12 cellular contexts compared by ENCODE assay signal in the genomic region with DNA sequence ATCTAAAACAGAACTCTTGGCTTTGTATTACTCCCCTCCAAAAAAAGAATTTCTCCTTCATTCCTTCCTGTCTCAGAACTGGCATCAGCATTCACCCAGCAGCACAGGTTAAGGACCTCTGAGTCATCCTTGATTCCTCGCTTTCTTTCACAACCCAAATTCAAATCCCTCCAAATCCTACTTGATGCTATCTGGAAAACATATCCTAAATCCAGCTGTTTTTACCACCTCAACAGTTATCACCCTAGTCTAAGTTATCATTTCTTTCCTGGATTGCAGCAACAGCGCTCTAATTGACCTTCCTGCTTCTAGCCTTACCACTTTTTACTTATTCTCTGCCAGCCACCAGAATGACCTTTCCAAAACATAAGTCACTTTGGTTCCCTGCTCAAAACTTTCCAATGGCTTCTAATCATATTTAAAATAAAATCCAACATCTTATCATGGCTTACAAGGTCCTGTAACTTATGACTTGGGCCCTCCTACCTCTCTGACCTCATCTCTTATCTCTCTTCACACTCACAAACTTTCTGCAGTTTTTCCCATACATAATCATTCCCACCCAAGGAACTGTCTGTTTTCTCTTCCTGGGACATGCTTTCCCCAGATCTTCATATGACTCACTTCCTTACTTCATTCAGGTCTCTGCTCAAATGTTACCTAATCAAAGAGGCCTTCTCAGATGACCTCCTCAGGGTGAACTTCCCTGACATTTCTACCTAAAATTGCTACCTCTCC.
A peak's percentile ranks its signal among the peaks of the same experiment; 100 is the strongest.
DNase-seq lines count a peak whose midpoint lies in the region; ATAC-seq and TF ChIP-seq lines count a peak whose summit lies in the region.
"Had no signal": no experiment of that assay in that cellular context is flagged by ENCODE, and none has a peak within 500 bp of the region (broad histone marks: within the 10 kb centered on the region; RNA-seq: fewer than 3 reads in every experiment).

No MANE protein-coding gene starts in this region.

- no peak for TF ChIP-seq RAD21 in SK-N-SH (IDR thresholded peaks at IDR 0.05; ENCODE audit: low read length)

- peak; percentile 42 for ATAC-seq in esophagus mucosa
- no peak for ATAC-seq in activated CD4-positive, CD25-positive, alpha-beta regulatory T cell treated with anti-CD3 and anti-CD28 coated beads, Interleukin-2, amount 50 U/mL, for 24 hours
- ATAC-seq in HG03520 (IDR thresholded peaks at IDR 0.05; ENCODE audit: unreplicated experiment): no peak
- no peak for ATAC-seq in HG03439 (IDR thresholded peaks at IDR 0.05; ENCODE audit: unreplicated experiment)

- TF ChIP-seq EP300 in SK-N-SH (IDR thresholded peaks at IDR 0.05; ENCODE audit: borderline replicate concordance in 1 of 2, low read depth in 1 of 2, low read length in 1 of 2): peak in 1 of 2 experiments; percentile 35; a peak in 1 of 4 replicates

- H3K9me3 ChIP-seq in SK-N-SH: no peaks in the 10 kb centered on the region

- H3K79me2 ChIP-seq in SK-N-SH (ENCODE audit: insufficient read depth): peaks cover 3% of the 10 kb centered on the region; the same call in 1 of the 2 replicates

- WGBS in SK-N-SH (ENCODE audit: low lambda C conversion rate): 82% methylated on average over 2 of the region's 2 CpGs

- no peak overlapping the region for H3K9ac ChIP-seq in SK-N-SH

- H3K9me2 ChIP-seq in SK-N-SH: no peaks in the 10 kb centered on the region

- POLR2A ChIA-PET in SK-N-SH (lab: Yijun Ruan, JAX): no interaction called here

- DNase-seq in SKM-1 (lab: John Stamatoyannopoulos, UW; ENCODE audit: unreplicated experiment) (peak; percentile 29), SKM-1 treated with dmso at 0.1 percent for 144 hours (lab: John Stamatoyannopoulos, UW; ENCODE audit: unreplicated experiment) (no peak), SK-N-SH (no peak), skeletal muscle cell (ENCODE audit: low read depth) (peak; percentile 15)
- DNase-seq: GDM1, NCI-H1694, occipital lobe, T-helper 2 cell had no signal

- CTCF ChIA-PET in SK-N-SH (lab: Yijun Ruan, JAX): no interaction called here

- H3K27me3 ChIP-seq in SK-N-SH (ENCODE audit: insufficient read depth): no peaks in the 10 kb centered on the region

- H2AFZ ChIP-seq in SK-N-SH (ENCODE audit: low read depth): no peak overlapping the region

- peaks cover 0 to 11% of the 10 kb centered on the region in 2 experiments; a peak in 1 of 4 replicates for H3K4me1 ChIP-seq in SK-N-SH (ENCODE audit: control insufficient read depth in 1 of 2, insufficient read depth in 2 of 2, low read depth in 1 of 2, low read length in 1 of 2)

- H3K4me3 ChIP-seq in SK-N-SH (ENCODE audit: low read depth in 2 of 2, low read length in 1 of 2) (no peak overlapping the region), skeletal muscle cell (ENCODE audit: low read depth, low read length) (no peak overlapping the region)

- TF ChIP-seq CTCF in SK-N-SH (IDR thresholded peaks at IDR 0.05): no peak

- 0 out of 2 replicates have a peak overlapping the region, but pooled peaks have one; percentile 16 for H3K4me2 ChIP-seq in SK-N-SH

- no peaks in the 10 kb centered on the region for H4K20me1 ChIP-seq in SK-N-SH (ENCODE audit: insufficient read depth)

- peak overlapping the region in 1 of 2 experiments; percentile 72; a peak in 2 of 4 replicates for H3K27ac ChIP-seq in SK-N-SH (ENCODE audit: low read depth in 2 of 2, low read length in 1 of 2)

- H3K36me3 ChIP-seq in SK-N-SH (replicated peaks in 1 of 2; ENCODE audit: control insufficient read depth in 1 of 2, insufficient read depth in 2 of 2, low read length in 1 of 2): no peaks in the 10 kb centered on the region

- peaks cover 12% of the 10 kb centered on the region for H3F3A ChIP-seq in SK-N-SH (replicated peaks; ENCODE audit: insufficient read depth)

TF ChIP-seq in SK-N-SH, 30 proteins besides CTCF, POLR2A, EP300 and RAD21:
- peak; percentile 47 for TF ChIP-seq JUND (IDR thresholded peaks at IDR 0.05)
- TF ChIP-seq FOSL2 (IDR thresholded peaks at IDR 0.05; ENCODE audit: borderline replicate concordance, low read depth): peak; percentile 32; the same call in 1 of the 2 replicates
- TF ChIP-seq ELF1 (IDR thresholded peaks at IDR 0.05): no peak
- TF ChIP-seq TCF12 (IDR thresholded peaks at IDR 0.05): peak; percentile 48
- TF ChIP-seq TEAD4 (IDR thresholded peaks at IDR 0.05; ENCODE audit: borderline replicate concordance, insufficient read depth): no peak
- 0 out of 2 replicates have a peak, but pooled peaks have one; percentile 8 for TF ChIP-seq RXRA (IDR thresholded peaks at IDR 0.05; ENCODE audit: borderline replicate concordance, low read depth)
- TF ChIP-seq FOXJ3 (CRISPR knock-in tag; IDR thresholded peaks at IDR 0.05): no peak

Comparison
In these comparisons a context has a peak if more than half of its experiments do, and no peak if none do; other contexts are left out.
1. DNase-seq: peak in SKM-1 (single experiment) and skeletal muscle cell (single experiment); none in SKM-1 treated with dmso at 0.1 percent for 144 hours (single experiment) and SK-N-SH (single experiment).